1 cellular context compared by ENCODE assay signal in the genomic region with DNA sequence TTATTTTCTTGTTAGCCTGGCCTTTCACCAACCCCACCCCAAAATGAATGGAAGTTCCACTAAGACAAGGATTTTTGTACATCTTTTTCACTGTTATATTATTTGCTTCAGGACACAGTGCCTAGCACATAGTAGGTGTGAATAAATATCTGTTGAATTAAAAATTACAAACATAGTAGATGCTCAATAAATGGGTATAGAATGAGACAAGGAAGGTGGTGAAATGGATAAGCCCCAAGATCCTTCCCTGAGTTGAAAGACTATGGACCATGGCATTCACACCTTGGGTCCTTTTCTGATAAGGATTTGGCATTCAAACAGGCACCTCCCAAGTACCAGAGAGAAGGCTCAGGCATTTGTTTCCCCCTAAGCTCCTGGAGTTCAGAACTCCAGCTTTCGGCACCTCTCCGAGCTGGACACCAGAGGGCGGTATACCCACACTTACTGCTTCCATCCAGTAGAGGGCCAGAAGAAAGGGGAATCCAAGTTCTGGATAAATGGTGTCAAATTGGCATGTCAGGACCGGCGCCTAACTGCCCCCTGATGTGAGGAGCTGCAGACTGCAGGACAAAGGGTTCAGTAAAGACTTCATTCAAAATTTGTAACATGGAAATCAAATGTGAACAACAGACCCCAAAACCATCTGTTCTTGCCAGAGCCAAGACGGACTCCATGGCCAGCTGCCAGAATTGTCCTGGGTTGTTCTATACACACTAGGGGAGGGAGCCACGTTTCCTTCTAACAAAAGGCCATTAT.
TF ChIP-seq lines count a peak whose summit lies in the region.

No MANE protein-coding gene starts in this region.

TF ChIP-seq in HEK293, 187 proteins besides CTCF, POLR2A, EP300 and RAD21 (continued from another document and continues in another):
- TF ChIP-seq SCRT1 (tag by site-specific recombination; IDR thresholded peaks at IDR 0.05; ENCODE audit: borderline replicate concordance) (no peak), MZF1 (tag by site-specific recombination; IDR thresholded peaks at IDR 0.05; ENCODE audit: borderline replicate concordance) (peak; percentile 67; the same call in 1 of the 2 replicates), ZSCAN23 (tag by site-specific recombination; IDR thresholded peaks at IDR 0.05) (no peak), ZNF433 (tag by site-specific recombination; IDR thresholded peaks at IDR 0.05; ENCODE audit: low read depth) (no peak), ZNF473 (tag by site-specific recombination; IDR thresholded peaks at IDR 0.05) (no peak), ZNF664 (tag by site-specific recombination; IDR thresholded peaks at IDR 0.05) (peak; percentile 99), ZNF837 (tag by site-specific recombination; IDR thresholded peaks at IDR 0.05) (no peak), HOXA7 (CRISPR knock-in tag; IDR thresholded peaks at IDR 0.05; ENCODE audit: borderline replicate concordance) (no peak), ZNF776 (tag by site-specific recombination; IDR thresholded peaks at IDR 0.05; ENCODE audit: borderline replicate concordance) (no peak), ZNF280C (tag by site-specific recombination; IDR thresholded peaks at IDR 0.05) (no peak), ZNF140 (tag by site-specific recombination; IDR thresholded peaks at IDR 0.05) (no peak), ZNF175 (tag by site-specific recombination; IDR thresholded peaks at IDR 0.05) (no peak), ZNF768 (tag by site-specific recombination; IDR thresholded peaks at IDR 0.05) (no peak), ZBTB21 (tag by site-specific recombination; IDR thresholded peaks at IDR 0.05) (no peak), HOXD13 (CRISPR knock-in tag; IDR thresholded peaks at IDR 0.05; ENCODE audit: borderline replicate concordance) (no peak), ZNF549 (tag by site-specific recombination; IDR thresholded peaks at IDR 0.05) (no peak), ZNF488 (tag by site-specific recombination; IDR thresholded peaks at IDR 0.05) (no peak), ZNF157 (tag by site-specific recombination; IDR thresholded peaks at IDR 0.05) (no peak), ZNF133 (tag by site-specific recombination; IDR thresholded peaks at IDR 0.05) (no peak), HOXC10 (CRISPR knock-in tag; IDR thresholded peaks at IDR 0.05) (no peak), ZNF510 (tag by site-specific recombination; IDR thresholded peaks at IDR 0.05; ENCODE audit: insufficient replicate concordance) (no peak), ZNF785 (tag by site-specific recombination; IDR thresholded peaks at IDR 0.05) (no peak), ZNF362 (tag by site-specific recombination; IDR thresholded peaks at IDR 0.05) (no peak), ZNF324 (tag by site-specific recombination; IDR thresholded peaks at IDR 0.05) (no peak), ZBTB11 (tag by site-specific recombination; conservative IDR thresholded peaks at IDR 0.05; ENCODE audit: low read depth) (no peak), ZBTB8A (tag by site-specific recombination; IDR thresholded peaks at IDR 0.05) (no peak; the same call in 1 of the 2 replicates), FEZF1 (tag by site-specific recombination; IDR thresholded peaks at IDR 0.05) (no peak), ZNF521 (tag by site-specific recombination; IDR thresholded peaks at IDR 0.05) (no peak), ZNF426 (tag by site-specific recombination; IDR thresholded peaks at IDR 0.05) (no peak), ZNF660 (tag by site-specific recombination; IDR thresholded peaks at IDR 0.05) (peak; percentile 89), ZNF621 (tag by site-specific recombination; IDR thresholded peaks at IDR 0.05) (no peak)
- TF ChIP-seq, protein P1, sequence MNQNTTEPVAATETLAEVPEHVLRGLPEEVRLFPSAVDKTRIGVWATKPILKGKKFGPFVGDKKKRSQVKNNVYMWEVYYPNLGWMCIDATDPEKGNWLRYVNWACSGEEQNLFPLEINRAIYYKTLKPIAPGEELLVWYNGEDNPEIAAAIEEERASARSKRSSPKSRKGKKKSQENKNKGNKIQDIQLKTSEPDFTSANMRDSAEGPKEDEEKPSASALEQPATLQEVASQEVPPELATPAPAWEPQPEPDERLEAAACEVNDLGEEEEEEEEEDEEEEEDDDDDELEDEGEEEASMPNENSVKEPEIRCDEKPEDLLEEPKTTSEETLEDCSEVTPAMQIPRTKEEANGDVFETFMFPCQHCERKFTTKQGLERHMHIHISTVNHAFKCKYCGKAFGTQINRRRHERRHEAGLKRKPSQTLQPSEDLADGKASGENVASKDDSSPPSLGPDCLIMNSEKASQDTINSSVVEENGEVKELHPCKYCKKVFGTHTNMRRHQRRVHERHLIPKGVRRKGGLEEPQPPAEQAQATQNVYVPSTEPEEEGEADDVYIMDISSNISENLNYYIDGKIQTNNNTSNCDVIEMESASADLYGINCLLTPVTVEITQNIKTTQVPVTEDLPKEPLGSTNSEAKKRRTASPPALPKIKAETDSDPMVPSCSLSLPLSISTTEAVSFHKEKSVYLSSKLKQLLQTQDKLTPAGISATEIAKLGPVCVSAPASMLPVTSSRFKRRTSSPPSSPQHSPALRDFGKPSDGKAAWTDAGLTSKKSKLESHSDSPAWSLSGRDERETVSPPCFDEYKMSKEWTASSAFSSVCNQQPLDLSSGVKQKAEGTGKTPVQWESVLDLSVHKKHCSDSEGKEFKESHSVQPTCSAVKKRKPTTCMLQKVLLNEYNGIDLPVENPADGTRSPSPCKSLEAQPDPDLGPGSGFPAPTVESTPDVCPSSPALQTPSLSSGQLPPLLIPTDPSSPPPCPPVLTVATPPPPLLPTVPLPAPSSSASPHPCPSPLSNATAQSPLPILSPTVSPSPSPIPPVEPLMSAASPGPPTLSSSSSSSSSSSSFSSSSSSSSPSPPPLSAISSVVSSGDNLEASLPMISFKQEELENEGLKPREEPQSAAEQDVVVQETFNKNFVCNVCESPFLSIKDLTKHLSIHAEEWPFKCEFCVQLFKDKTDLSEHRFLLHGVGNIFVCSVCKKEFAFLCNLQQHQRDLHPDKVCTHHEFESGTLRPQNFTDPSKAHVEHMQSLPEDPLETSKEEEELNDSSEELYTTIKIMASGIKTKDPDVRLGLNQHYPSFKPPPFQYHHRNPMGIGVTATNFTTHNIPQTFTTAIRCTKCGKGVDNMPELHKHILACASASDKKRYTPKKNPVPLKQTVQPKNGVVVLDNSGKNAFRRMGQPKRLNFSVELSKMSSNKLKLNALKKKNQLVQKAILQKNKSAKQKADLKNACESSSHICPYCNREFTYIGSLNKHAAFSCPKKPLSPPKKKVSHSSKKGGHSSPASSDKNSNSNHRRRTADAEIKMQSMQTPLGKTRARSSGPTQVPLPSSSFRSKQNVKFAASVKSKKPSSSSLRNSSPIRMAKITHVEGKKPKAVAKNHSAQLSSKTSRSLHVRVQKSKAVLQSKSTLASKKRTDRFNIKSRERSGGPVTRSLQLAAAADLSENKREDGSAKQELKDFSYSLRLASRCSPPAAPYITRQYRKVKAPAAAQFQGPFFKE (tag by site-specific recombination; IDR thresholded peaks at IDR 0.05; ENCODE audit: borderline replicate concordance), result no peak
- TF ChIP-seq, protein P2, sequence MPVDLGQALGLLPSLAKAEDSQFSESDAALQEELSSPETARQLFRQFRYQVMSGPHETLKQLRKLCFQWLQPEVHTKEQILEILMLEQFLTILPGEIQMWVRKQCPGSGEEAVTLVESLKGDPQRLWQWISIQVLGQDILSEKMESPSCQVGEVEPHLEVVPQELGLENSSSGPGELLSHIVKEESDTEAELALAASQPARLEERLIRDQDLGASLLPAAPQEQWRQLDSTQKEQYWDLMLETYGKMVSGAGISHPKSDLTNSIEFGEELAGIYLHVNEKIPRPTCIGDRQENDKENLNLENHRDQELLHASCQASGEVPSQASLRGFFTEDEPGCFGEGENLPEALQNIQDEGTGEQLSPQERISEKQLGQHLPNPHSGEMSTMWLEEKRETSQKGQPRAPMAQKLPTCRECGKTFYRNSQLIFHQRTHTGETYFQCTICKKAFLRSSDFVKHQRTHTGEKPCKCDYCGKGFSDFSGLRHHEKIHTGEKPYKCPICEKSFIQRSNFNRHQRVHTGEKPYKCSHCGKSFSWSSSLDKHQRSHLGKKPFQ (tag by site-specific recombination; IDR thresholded peaks at IDR 0.05), result no peak; the same call in 1 of the 2 replicates
- TF ChIP-seq, protein P3, sequence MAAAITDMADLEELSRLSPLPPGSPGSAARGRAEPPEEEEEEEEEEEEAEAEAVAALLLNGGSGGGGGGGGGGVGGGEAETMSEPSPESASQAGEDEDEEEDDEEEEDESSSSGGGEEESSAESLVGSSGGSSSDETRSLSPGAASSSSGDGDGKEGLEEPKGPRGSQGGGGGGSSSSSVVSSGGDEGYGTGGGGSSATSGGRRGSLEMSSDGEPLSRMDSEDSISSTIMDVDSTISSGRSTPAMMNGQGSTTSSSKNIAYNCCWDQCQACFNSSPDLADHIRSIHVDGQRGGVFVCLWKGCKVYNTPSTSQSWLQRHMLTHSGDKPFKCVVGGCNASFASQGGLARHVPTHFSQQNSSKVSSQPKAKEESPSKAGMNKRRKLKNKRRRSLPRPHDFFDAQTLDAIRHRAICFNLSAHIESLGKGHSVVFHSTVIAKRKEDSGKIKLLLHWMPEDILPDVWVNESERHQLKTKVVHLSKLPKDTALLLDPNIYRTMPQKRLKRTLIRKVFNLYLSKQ (tag by site-specific recombination; IDR thresholded peaks at IDR 0.05; ENCODE audit: borderline replicate concordance), result no peak
- TF ChIP-seq, protein P4, sequence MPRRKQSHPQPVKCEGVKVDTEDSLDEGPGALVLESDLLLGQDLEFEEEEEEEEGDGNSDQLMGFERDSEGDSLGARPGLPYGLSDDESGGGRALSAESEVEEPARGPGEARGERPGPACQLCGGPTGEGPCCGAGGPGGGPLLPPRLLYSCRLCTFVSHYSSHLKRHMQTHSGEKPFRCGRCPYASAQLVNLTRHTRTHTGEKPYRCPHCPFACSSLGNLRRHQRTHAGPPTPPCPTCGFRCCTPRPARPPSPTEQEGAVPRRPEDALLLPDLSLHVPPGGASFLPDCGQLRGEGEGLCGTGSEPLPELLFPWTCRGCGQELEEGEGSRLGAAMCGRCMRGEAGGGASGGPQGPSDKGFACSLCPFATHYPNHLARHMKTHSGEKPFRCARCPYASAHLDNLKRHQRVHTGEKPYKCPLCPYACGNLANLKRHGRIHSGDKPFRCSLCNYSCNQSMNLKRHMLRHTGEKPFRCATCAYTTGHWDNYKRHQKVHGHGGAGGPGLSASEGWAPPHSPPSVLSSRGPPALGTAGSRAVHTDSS (tag by site-specific recombination; IDR thresholded peaks at IDR 0.05), result no peak
- TF ChIP-seq, protein P5, sequence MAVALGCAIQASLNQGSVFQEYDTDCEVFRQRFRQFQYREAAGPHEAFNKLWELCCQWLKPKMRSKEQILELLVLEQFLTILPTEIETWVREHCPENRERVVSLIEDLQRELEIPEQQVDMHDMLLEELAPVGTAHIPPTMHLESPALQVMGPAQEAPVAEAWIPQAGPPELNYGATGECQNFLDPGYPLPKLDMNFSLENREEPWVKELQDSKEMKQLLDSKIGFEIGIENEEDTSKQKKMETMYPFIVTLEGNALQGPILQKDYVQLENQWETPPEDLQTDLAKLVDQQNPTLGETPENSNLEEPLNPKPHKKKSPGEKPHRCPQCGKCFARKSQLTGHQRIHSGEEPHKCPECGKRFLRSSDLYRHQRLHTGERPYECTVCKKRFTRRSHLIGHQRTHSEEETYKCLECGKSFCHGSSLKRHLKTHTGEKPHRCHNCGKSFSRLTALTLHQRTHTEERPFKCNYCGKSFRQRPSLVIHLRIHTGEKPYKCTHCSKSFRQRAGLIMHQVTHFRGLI (tag by site-specific recombination; IDR thresholded peaks at IDR 0.05), result no peak; the same call in 1 of the 2 replicates
